ENCODE assay signal across 9 cellular contexts in the genomic region with DNA sequence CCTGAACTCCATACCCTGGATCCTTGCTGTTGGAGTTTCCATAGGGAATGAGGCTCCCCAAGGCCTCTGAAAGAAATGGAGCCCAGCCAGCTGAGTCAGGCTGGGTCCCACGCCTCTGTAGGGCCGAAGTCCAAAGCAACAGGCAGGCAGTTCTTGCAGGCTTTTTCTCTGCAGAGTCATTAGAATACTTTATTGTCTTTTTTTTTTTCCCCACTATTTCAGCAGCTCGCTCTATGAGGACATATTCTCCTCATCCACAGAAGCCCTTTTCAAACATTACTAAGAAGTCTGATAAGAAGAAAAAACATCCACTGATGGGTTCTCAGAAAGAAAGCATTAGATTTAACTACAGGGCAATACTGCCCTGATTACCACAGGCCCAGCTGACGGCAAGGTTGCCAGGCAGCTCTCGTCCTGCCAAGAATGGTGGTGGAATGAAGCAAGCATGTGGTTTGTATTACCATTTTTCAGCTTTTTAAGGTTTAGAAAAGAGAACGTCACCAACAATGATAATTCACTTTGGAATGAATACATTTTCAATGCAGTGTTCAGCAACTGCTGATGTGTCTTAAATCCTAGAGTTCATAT.
DNase-seq lines count a peak whose midpoint lies in the region; ATAC-seq and TF ChIP-seq lines count a peak whose summit lies in the region.
"Had no signal": no experiment of that assay in that cellular context is flagged by ENCODE, and none has a peak within 500 bp of the region (broad histone marks: within the 10 kb centered on the region; RNA-seq: fewer than 3 reads in every experiment).

No MANE protein-coding gene starts in this region.

- H3K4me1 ChIP-seq in ectodermal cell (ENCODE audit: control insufficient read depth, insufficient read depth, low read length) (peaks cover 14% of the 10 kb centered on the region), mucosa of rectum (ENCODE audit: control insufficient read depth in 2 of 2, insufficient read depth in 2 of 2, low read length in 2 of 2) (peaks cover 6 to 34% of the 10 kb centered on the region in 2 donors)

- H3K4me3 ChIP-seq in ectodermal cell (ENCODE audit: insufficient read depth, low read depth, low read length): no peak overlapping the region
- peak overlapping the region; percentile 10 to 53 for H3K4me3 ChIP-seq in mucosa of rectum (ENCODE audit: low read length in 2 of 2)

- H3K36me3 ChIP-seq in ectodermal cell (ENCODE audit: control insufficient read depth, insufficient read depth, low read length) (no peaks in the 10 kb centered on the region), mucosa of rectum (ENCODE audit: control insufficient read depth in 2 of 2, insufficient read depth in 2 of 2, low read length in 2 of 2) (no peaks in the 10 kb centered on the region)

- WGBS in ectodermal cell, 2 experiments: 62 to 70% methylated on average over 6 of the region's 6 CpGs

- H3K27ac ChIP-seq in ectodermal cell (ENCODE audit: insufficient read depth, low read depth, low read length, poor library complexity, severe bottlenecking) (peak overlapping the region; percentile 22), mucosa of rectum (ENCODE audit: low read depth in 2 of 2, low read length in 2 of 2) (peak overlapping the region; percentile 81 to 83)

- POLR2A ChIA-PET in HEK293T (lab: Yijun Ruan, JAX): interaction anchor here (1.3 kb wide), 1 partner anchor 9 kb away, joined by 3 read pairs; no protein-coding TSS in a partner anchor

- DNase-seq in A172 (ENCODE audit: low spot score): peak; percentile 63
- DNase-seq in MV-4-11 (lab: John Stamatoyannopoulos, UW): peak; percentile 79
- DNase-seq in stimulated activated CD4-positive, alpha-beta T cell treated with anti-CD3 and anti-CD28 coated beads, Interleukin-4, amount 100 ng/mL, for 4 hours: no peak
- no peak for DNase-seq in HEK293T (ENCODE audit: extremely low spot score)
- DNase-seq: NCI-H1105 treated with DMSO at 0.1 percent for 48 hours had no signal

- peak overlapping the region in 1 of 2 donors; percentile 24 for H3K9ac ChIP-seq in mucosa of rectum (ENCODE audit: low read depth in 1 of 2, low read length in 2 of 2)

- CTCF ChIA-PET in HEK293T (lab: Yijun Ruan, JAX): no interaction called here

- ATAC-seq in GM18520 (IDR thresholded peaks at IDR 0.05; ENCODE audit: unreplicated experiment) (no peak), GM18870 (IDR thresholded peaks at IDR 0.05; ENCODE audit: unreplicated experiment) (no peak)

- H3K9me3 ChIP-seq in ectodermal cell (ENCODE audit: control insufficient read depth, low read length) (no peaks in the 10 kb centered on the region), mucosa of rectum (ENCODE audit: control insufficient read depth in 2 of 2, low read length in 2 of 2) (no peaks in the 10 kb centered on the region)

- no peaks in the 10 kb centered on the region for H3K27me3 ChIP-seq in ectodermal cell (ENCODE audit: control insufficient read depth, insufficient read depth, low read length, poor library complexity, severe bottlenecking)
- H3K27me3 ChIP-seq in mucosa of rectum (ENCODE audit: control insufficient read depth in 2 of 2, insufficient read depth in 2 of 2, low read length in 2 of 2): no peaks in the 10 kb centered on the region

TF ChIP-seq in HEK293T, 16 proteins besides CTCF, POLR2A, EP300 and RAD21:
- TF ChIP-seq LEF1 (IDR thresholded peaks at IDR 0.05; ENCODE audit: borderline replicate concordance): no peak

Comparison
In these comparisons a context has a peak if more than half of its experiments do, and no peak if none do; other contexts are left out.
1. DNase-seq: peak in A172 (single experiment) and MV-4-11 (single experiment); none in stimulated activated CD4-positive, alpha-beta T cell treated with anti-CD3 and anti-CD28 coated beads, Interleukin-4, amount 100 ng/mL, for 4 hours (0 of 2) and HEK293T (single experiment).